Comparison of ENCODE assay signal across 1 cellular context in genomic region chr11:116189378-116190170, GRCh38.
TF ChIP-seq lines count a peak whose summit lies in the region.

No MANE protein-coding gene starts in this region.

TF ChIP-seq in SK-N-SH, 30 proteins besides CTCF, POLR2A, EP300 and RAD21 (continued from another document):
- no peak for TF ChIP-seq MEF2A (IDR thresholded peaks at IDR 0.05; ENCODE audit: borderline replicate concordance, low read depth)
